ENCODE assay signal across 14 cellular contexts in genomic region chr2:150478206-150478974, GRCh38. TPM values are rescaled to one million over a fixed set of nuclear protein-coding genes. Genes with fewer than 3 reads are reported as not detected.
A peak's percentile ranks its signal among the peaks of the same experiment; 100 is the strongest.
DNase-seq lines count a peak whose midpoint lies in the region; ATAC-seq, FAIRE-seq and TF ChIP-seq lines count a peak whose summit lies in the region.
"Had no signal": no experiment of that assay in that cellular context is flagged by ENCODE, and none has a peak within 500 bp of the region (broad histone marks: within the 10 kb centered on the region; RNA-seq: fewer than 3 reads in every experiment).

No MANE protein-coding gene starts in this region.

- H3K4me3 ChIP-seq in fibroblast of the aortic adventitia (ENCODE audit: low read depth, low read length) = peak overlapping the region; percentile 7

- no peak for TF ChIP-seq CTCF in fibroblast of the aortic adventitia (IDR thresholded peaks at IDR 0.05; ENCODE audit: insufficient read depth, low read length)

- ATAC-seq in sciatic nerve (no peak), GM18867 (IDR thresholded peaks at IDR 0.05; ENCODE audit: unreplicated experiment) (no peak)
- ATAC-seq: activated naive CD8-positive, alpha-beta T cell treated with anti-CD3 and anti-CD28 coated beads, Interleukin-2, amount 50 U/mL, for 24 hours; CD8-positive, alpha-beta T cell had no signal

- peak; percentile 69 for FAIRE-seq in RCC 7860 (lab: Jason Lieb, UNC)

- peak; percentile 25 for DNase-seq in DMS79 treated with DMSO at 0.1 percent for 48 hours (lab: John Stamatoyannopoulos, UW)
- DNase-seq in RCC 7860 (ENCODE audit: low spot score) = no peak
- peak; percentile 48 for DNase-seq in fibroblast of the aortic adventitia (ENCODE audit: low read depth)
- peak; percentile 65 for DNase-seq in renal cortical epithelial cell (ENCODE audit: low read depth)
- no peak for DNase-seq in sciatic nerve (ENCODE audit: low spot score)
- no peak for DNase-seq in NCI-H128 (lab: John Stamatoyannopoulos, UW; ENCODE audit: unreplicated experiment)
- no peak for DNase-seq in NOMO-1 treated with dmso at 0.1 percent for 144 hours (lab: John Stamatoyannopoulos, UW; ENCODE audit: unreplicated experiment)
- DNase-seq: activated CD4-positive, alpha-beta T cell treated with anti-CD3 and anti-CD28 coated beads for 1 hour; activated naive CD8-positive, alpha-beta T cell treated with anti-CD3 and anti-CD28 coated beads, Interleukin-2, amount 50 U/mL, for 24 hours; CD8-positive, alpha-beta T cell; head of caudate nucleus; Karpas-422; OCI-M1 had no signal

- intact Hi-C loops in sciatic nerve (cut with DNase I) = no loop called here

RNA-seq across cellular contexts. Expression of gene RND3, which starts 9.1 kb away (rescaled TPM):
- total RNA-seq in fibroblast of the aortic adventitia (ENCODE audit: low replicate concordance) (154 and 321 TPM in 2 replicates), renal cortical epithelial cell (208 and 316 TPM in 2 replicates), sciatic nerve (56.9 TPM)
- total RNA-seq: CD8-positive, alpha-beta T cell had no signal

Comparison
In these comparisons a context has a peak if more than half of its experiments do, and no peak if none do; other contexts are left out.
1. DNase-seq: peak in DMS79 treated with DMSO at 0.1 percent for 48 hours (single experiment), fibroblast of the aortic adventitia (single experiment) and renal cortical epithelial cell (single experiment); none in RCC 7860 (single experiment), sciatic nerve (single experiment), NCI-H128 (single experiment) and NOMO-1 treated with dmso at 0.1 percent for 144 hours (single experiment).